12 cellular contexts compared by ENCODE assay signal in genomic region chr7:123355576-123356195, GRCh38.
A peak's percentile ranks its signal among the peaks of the same experiment; 100 is the strongest.
DNase-seq lines count a peak whose midpoint lies in the region; ATAC-seq and TF ChIP-seq lines count a peak whose summit lies in the region.
"Had no signal": no experiment of that assay in that cellular context is flagged by ENCODE, and none has a peak within 500 bp of the region (broad histone marks: within the 10 kb centered on the region; RNA-seq: fewer than 3 reads in every experiment).

No MANE protein-coding gene starts in this region.

- H3K27me3 ChIP-seq in neural progenitor cell, result no peaks in the 10 kb centered on the region

- no peak overlapping the region for H3K27ac ChIP-seq in neural progenitor cell
- H3K27ac ChIP-seq: skin epidermis had no signal

- H4K20me1 ChIP-seq in neural progenitor cell (ENCODE audit: low read depth), result no peaks in the 10 kb centered on the region

- ATAC-seq in GM18867 (IDR thresholded peaks at IDR 0.05; ENCODE audit: unreplicated experiment), result peak; percentile 62
- no peak for ATAC-seq in omental fat pad (ENCODE audit: low FRiP score)

- H2AFZ ChIP-seq in neural progenitor cell (replicated peaks), result peak overlapping the region; percentile 79

- no peaks in the 10 kb centered on the region for H3F3A ChIP-seq in neural progenitor cell (ENCODE audit: low read depth)

- peaks cover 3% of the 10 kb centered on the region for H3K27me3 Mint-ChIP-seq in brain
- H3K27me3 Mint-ChIP-seq in neural progenitor cell (ENCODE audit: insufficient read depth, low read depth), result no peaks in the 10 kb centered on the region

- H3K4me3 Mint-ChIP-seq in brain (peak overlapping the region; percentile 55 to 68 (median 61)), neural progenitor cell (peak overlapping the region; percentile 67)

- no peak overlapping the region for H3K9ac ChIP-seq in neural progenitor cell

- no peak overlapping the region for H3K4me2 ChIP-seq in neural progenitor cell

- no peaks in the 10 kb centered on the region for H3K36me3 Mint-ChIP-seq in brain
- no peaks in the 10 kb centered on the region for H3K36me3 Mint-ChIP-seq in neural progenitor cell

- H3K9me3 Mint-ChIP-seq in brain (no peaks in the 10 kb centered on the region), neural progenitor cell (peaks cover 3% of the 10 kb centered on the region)

- DNase-seq in HT1080 (ENCODE audit: low read depth), result peak; percentile 76
- peak; percentile 24 for DNase-seq in neural progenitor cell (ENCODE audit: low spot score)
- DNase-seq in omental fat pad (ENCODE audit: low spot score), result no peak
- DNase-seq in germinal center (ENCODE audit: low spot score), result no peak
- DNase-seq in NCI-H526 treated with DMSO at 0.1 percent for 48 hours (lab: John Stamatoyannopoulos, UW), result no peak
- DNase-seq: effector CD8-positive, alpha-beta T cell; GOT3; Kasumi-1; stimulated activated naive CD4-positive, alpha-beta T cell treated with Interleukin-2 at 50 U/mL for 16 hours had no signal

- no peaks in the 10 kb centered on the region for H3K36me3 ChIP-seq in neural progenitor cell

- peak overlapping the region; percentile 71 to 99 (median 93) for H3K27ac Mint-ChIP-seq in brain
- peak overlapping the region; percentile 97 for H3K27ac Mint-ChIP-seq in neural progenitor cell

- TF ChIP-seq CTCF in brain (conservative IDR thresholded peaks at IDR 0.05) (no peak), neural progenitor cell (IDR thresholded peaks at IDR 0.05) (peak; percentile 34), omental fat pad (IDR thresholded peaks at IDR 0.05) (no peak)

- H3K79me2 ChIP-seq in neural progenitor cell (ENCODE audit: low read depth), result no peaks in the 10 kb centered on the region

- H3K4me1 Mint-ChIP-seq in brain (peaks cover 39% of the 10 kb centered on the region), neural progenitor cell (peaks cover 19% of the 10 kb centered on the region)

- H3K4me3 ChIP-seq in neural progenitor cell, result no peak overlapping the region
- H3K4me3 ChIP-seq: skin epidermis had no signal

- H3K9me3 ChIP-seq in neural progenitor cell (ENCODE audit: low read depth), result no peaks in the 10 kb centered on the region

- H3K4me1 ChIP-seq in neural progenitor cell, result no peaks in the 10 kb centered on the region

Comparison
In these comparisons a context has a peak if more than half of its experiments do, and no peak if none do; other contexts are left out.
1. DNase-seq: peak in HT1080 (single experiment) and neural progenitor cell (single experiment); none in omental fat pad (single experiment), germinal center (single experiment) and NCI-H526 treated with DMSO at 0.1 percent for 48 hours (single experiment).